In genomic region chr14:57761800-57762199, GRCh38 we compare ENCODE assay signal across 27 cellular contexts.
"Had no signal": no experiment of that assay in that cellular context is flagged by ENCODE, and none has a peak within 500 bp of the region (broad histone marks: within the 10 kb centered on the region; RNA-seq: fewer than 3 reads in every experiment).

No MANE protein-coding gene starts in this region.

- H3K36me3 ChIP-seq: colonic mucosa, esophagus muscularis mucosa, gastrocnemius medialis, right lobe of liver, thoracic aorta, tibial nerve, upper lobe of left lung had no signal

- H3K9me3 ChIP-seq: colonic mucosa, esophagus muscularis mucosa, gastrocnemius medialis, psoas muscle, right lobe of liver, thoracic aorta, tibial nerve, upper lobe of left lung had no signal

- DNase-seq: colonic mucosa; effector CD8-positive, alpha-beta T cell; endodermal cell; foreskin fibroblast; gastrocnemius medialis; head of caudate nucleus; kidney; mesenchymal stem cell; midbrain; naive thymus-derived CD4-positive, alpha-beta T cell; nucleus accumbens; posterior cingulate gyrus; psoas muscle; right lobe of liver; small intestine; stimulated activated CD4-positive, alpha-beta T cell treated with anti-CD3 and anti-CD28 coated beads, Interleukin-15, amount 100 ng/mL, for 24 hours; stimulated activated CD4-positive, alpha-beta T cell treated with anti-CD3 and anti-CD28 coated beads, Interleukin-2, amount 100 ng/mL, for 48 hours; stimulated activated naive B cell treated with anti-CD40 and anti-IgM and Interleukin-4, amounts not matched to agents 10 μg/mL and 1 μg/mL and 100 μg/mL, for 72 hours; upper lobe of left lung had no signal

- H3K4me1 ChIP-seq: colonic mucosa, esophagus muscularis mucosa, gastrocnemius medialis, psoas muscle, right lobe of liver, tibial nerve, upper lobe of left lung had no signal

- H3K4me1 Mint-ChIP-seq: naive thymus-derived CD4-positive, alpha-beta T cell; nephron; stimulated activated naive B cell treated with anti-CD40 and anti-IgM and Interleukin-4, amounts not matched to agents 10 μg/mL and 1 μg/mL and 100 μg/mL, for 72 hours had no signal

- H3K27ac ChIP-seq: colonic mucosa, epithelial cell of prostate, esophagus muscularis mucosa, gastrocnemius medialis, psoas muscle, right lobe of liver, thoracic aorta, tibial nerve, upper lobe of left lung had no signal

- H3K27me3 Mint-ChIP-seq: dendritic cell treated with granulocyte-macrophage colony-stimulating factor and Interleukin-4, amounts not matched to agents 40 ng/mL and 50 ng/mL, for 4 days; stimulated activated naive B cell treated with anti-CD40 and anti-IgM and Interleukin-4, amounts not matched to agents 10 μg/mL and 1 μg/mL and 100 μg/mL, for 72 hours had no signal

- H3K4me3 Mint-ChIP-seq: dendritic cell treated with granulocyte-macrophage colony-stimulating factor and Interleukin-4, amounts not matched to agents 40 ng/mL and 50 ng/mL, for 4 days; endodermal cell; naive thymus-derived CD4-positive, alpha-beta T cell; nephron; stimulated activated naive B cell treated with anti-CD40 and anti-IgM and Interleukin-4, amounts not matched to agents 10 μg/mL and 1 μg/mL and 100 μg/mL, for 72 hours; stimulated activated naive CD8-positive, alpha-beta T cell treated with anti-CD3 and anti-CD28 coated beads, Interleukin-15, Interleukin-2, amounts not matched to agents 100 ng/mL and 50 ng/mL, for 24 hours had no signal

- H3K27ac Mint-ChIP-seq: dendritic cell treated with granulocyte-macrophage colony-stimulating factor and Interleukin-4, amounts not matched to agents 40 ng/mL and 50 ng/mL, for 4 days; endodermal cell; naive thymus-derived CD4-positive, alpha-beta T cell; nephron; stimulated activated naive B cell treated with anti-CD40 and anti-IgM and Interleukin-4, amounts not matched to agents 10 μg/mL and 1 μg/mL and 100 μg/mL, for 72 hours; stimulated activated naive CD8-positive, alpha-beta T cell treated with anti-CD3 and anti-CD28 coated beads, Interleukin-15, Interleukin-2, amounts not matched to agents 100 ng/mL and 50 ng/mL, for 24 hours had no signal

- H3K4me3 ChIP-seq: colonic mucosa, esophagus muscularis mucosa, gastrocnemius medialis, psoas muscle, right lobe of liver, thoracic aorta, tibial nerve, upper lobe of left lung had no signal

- H3K27me3 ChIP-seq: colonic mucosa, esophagus muscularis mucosa, gastrocnemius medialis, tibial nerve, upper lobe of left lung had no signal

- ATAC-seq: gastrocnemius medialis; left lobe of liver; naive thymus-derived CD4-positive, alpha-beta T cell; psoas muscle; right lobe of liver; stimulated activated naive B cell treated with anti-CD40 and anti-IgM and Interleukin-4, amounts not matched to agents 10 μg/mL and 1 μg/mL and 100 μg/mL, for 72 hours had no signal

- H3K36me3 Mint-ChIP-seq: stimulated activated naive B cell treated with anti-CD40 and anti-IgM and Interleukin-4, amounts not matched to agents 10 μg/mL and 1 μg/mL and 100 μg/mL, for 72 hours had no signal
